2 cellular contexts compared by ENCODE assay signal in genomic region chr4:118826723-118827444, GRCh38.
TF ChIP-seq lines count a peak whose summit lies in the region.

No MANE protein-coding gene starts in this region.

TF ChIP-seq in SK-N-SH treated with all-trans-retinoic acid at 6 μM for 48 hours, 23 proteins besides CTCF, POLR2A, EP300 and RAD21 (continued from another document):
- TF ChIP-seq CSDC2 (CRISPR knock-in tag; IDR thresholded peaks at IDR 0.05) (no peak), POU6F1 (CRISPR knock-in tag; IDR thresholded peaks at IDR 0.05; ENCODE audit: borderline replicate concordance, low read depth) (no peak)

TF ChIP-seq in HepG2, 621 proteins besides CTCF, POLR2A, EP300 and RAD21 (continued from another document):
- TF ChIP-seq JUND (CRISPR knock-in tag; IDR thresholded peaks at IDR 0.05) (no peak), ZNF616 (CRISPR knock-in tag; IDR thresholded peaks at IDR 0.05; ENCODE audit: low read depth) (no peak), PAWR (CRISPR knock-in tag; IDR thresholded peaks at IDR 0.05; ENCODE audit: borderline replicate concordance) (no peak), ESRRA (CRISPR knock-in tag; IDR thresholded peaks at IDR 0.05; ENCODE audit: low read depth) (peak; percentile 47; the same call in 1 of the 2 replicates), CENPX (CRISPR knock-in tag; IDR thresholded peaks at IDR 0.05) (no peak), ZNF281 (CRISPR knock-in tag; IDR thresholded peaks at IDR 0.05; ENCODE audit: borderline replicate concordance) (no peak), NFRKB (IDR thresholded peaks at IDR 0.05) (no peak), RXRA (CRISPR knock-in tag; IDR thresholded peaks at IDR 0.05) (peak; percentile 57; the same call in 1 of the 2 replicates), ZNF292 (CRISPR knock-in tag; IDR thresholded peaks at IDR 0.05; ENCODE audit: borderline replicate concordance, low read depth) (no peak), MAFF (IDR thresholded peaks at IDR 0.05; ENCODE audit: low read depth, low read length) (0 out of 2 replicates have a peak, but pooled peaks have one; percentile 19), HNF4G (IDR thresholded peaks at IDR 0.05; ENCODE audit: borderline replicate concordance, low read depth, low read length) (peak; percentile 79), HNF4G (CRISPR knock-in tag; IDR thresholded peaks at IDR 0.05; ENCODE audit: borderline replicate concordance, low read depth) (no peak; the same call in 1 of the 2 replicates), MTF1 (CRISPR knock-in tag; IDR thresholded peaks at IDR 0.05) (no peak), HNF4A (CRISPR knock-in tag; IDR thresholded peaks at IDR 0.05) (peak; percentile 87), ARNT2 (CRISPR knock-in tag; IDR thresholded peaks at IDR 0.05; ENCODE audit: low read depth) (no peak), ZNF33A (CRISPR knock-in tag; IDR thresholded peaks at IDR 0.05; ENCODE audit: borderline replicate concordance) (no peak), ZMYM4 (CRISPR knock-in tag; IDR thresholded peaks at IDR 0.05) (0 out of 2 replicates have a peak, but pooled peaks have one; percentile 20), RARA (CRISPR knock-in tag; IDR thresholded peaks at IDR 0.05) (peak; percentile 34; the same call in 1 of the 2 replicates), NR2F1 (CRISPR knock-in tag; IDR thresholded peaks at IDR 0.05) (peak in 1 of 2 experiments; percentile 50; a peak in 1 of 4 replicates), TERF1 (CRISPR knock-in tag; IDR thresholded peaks at IDR 0.05) (no peak), KAT7 (CRISPR knock-in tag; IDR thresholded peaks at IDR 0.05; ENCODE audit: borderline replicate concordance) (no peak), MAFK (conservative IDR thresholded peaks at IDR 0.05 in 1 of 2, IDR thresholded peaks at IDR 0.05 in 1 of 2; ENCODE audit: low read length in 2 of 2) (0 out of 4 replicates have a peak, but pooled peaks of 1 of the 2 experiments have one; percentile 12), NFE2L2 (IDR thresholded peaks at IDR 0.05; ENCODE audit: low read length) (peak; percentile 83), HNF1A (IDR thresholded peaks at IDR 0.05; ENCODE audit: low read depth) (no peak), HNF1A (CRISPR knock-in tag; IDR thresholded peaks at IDR 0.05; ENCODE audit: borderline replicate concordance) (no peak), DMAP1 (CRISPR knock-in tag; IDR thresholded peaks at IDR 0.05) (no peak), ZBTB40 (IDR thresholded peaks at IDR 0.05) (no peak), ZBTB40 (CRISPR knock-in tag; IDR thresholded peaks at IDR 0.05) (no peak), ZFP90 (CRISPR knock-in tag; IDR thresholded peaks at IDR 0.05; ENCODE audit: borderline replicate concordance) (no peak), PATZ1 (CRISPR knock-in tag; IDR thresholded peaks at IDR 0.05) (no peak), KDM1A (CRISPR knock-in tag; IDR thresholded peaks at IDR 0.05) (no peak)
TF ChIP-seq in HepG2: peak in this region for 10.
